Comparison of ENCODE assay signal across 23 cellular contexts in genomic region chr13:63367522-63368198, GRCh38.
"Had no signal": no experiment of that assay in that cellular context is flagged by ENCODE, and none has a peak within 500 bp of the region (broad histone marks: within the 10 kb centered on the region; RNA-seq: fewer than 3 reads in every experiment).

No MANE protein-coding gene starts in this region.

- H3K27ac Mint-ChIP-seq: activated CD4-positive, alpha-beta memory T cell treated with anti-CD3 and anti-CD28 coated beads, Interleukin-2, amount 10 ng/mL, durations not matched to agents 7 days and 5 days; activated naive CD4-positive, alpha-beta T cell treated with anti-CD3 and anti-CD28 coated beads, Interleukin-2, amount 10 ng/mL, durations not matched to agents 7 days and 5 days; activated T-cell treated with anti-CD3 and anti-CD28 coated beads, Interleukin-2, amount 50 U/mL, for 72 hours; natural killer cell had no signal

- FAIRE-seq: frontal cortex, pancreas, urothelium cell line had no signal

- H3K36me3 Mint-ChIP-seq: activated naive CD4-positive, alpha-beta T cell treated with anti-CD3 and anti-CD28 coated beads, Interleukin-2, amount 10 ng/mL, durations not matched to agents 7 days and 5 days; natural killer cell had no signal

- H3K4me3 Mint-ChIP-seq: activated CD4-positive, alpha-beta memory T cell treated with anti-CD3 and anti-CD28 coated beads, Interleukin-2, amount 10 ng/mL, durations not matched to agents 7 days and 5 days; activated naive CD4-positive, alpha-beta T cell treated with anti-CD3 and anti-CD28 coated beads, Interleukin-2, amount 10 ng/mL, durations not matched to agents 7 days and 5 days; activated T-cell treated with anti-CD3 and anti-CD28 coated beads, Interleukin-2, amount 50 U/mL, for 72 hours; natural killer cell had no signal

- H3K4me3 ChIP-seq: coronary artery, pancreas, psoas muscle, right atrium auricular region, spleen, tibial artery had no signal

- H3K4me1 Mint-ChIP-seq: activated CD4-positive, alpha-beta memory T cell treated with anti-CD3 and anti-CD28 coated beads, Interleukin-2, amount 10 ng/mL, durations not matched to agents 7 days and 5 days; activated naive CD4-positive, alpha-beta T cell treated with anti-CD3 and anti-CD28 coated beads, Interleukin-2, amount 10 ng/mL, durations not matched to agents 7 days and 5 days; natural killer cell had no signal

- ATAC-seq: activated T-cell treated with anti-CD3 and anti-CD28 coated beads, Interleukin-2, amount 50 U/mL, for 72 hours; left ventricle myocardium superior; natural killer cell; pancreas; stimulated activated naive CD8-positive, alpha-beta T cell treated with anti-CD3 and anti-CD28 coated beads, Interleukin-15, Interleukin-2, amounts not matched to agents 100 U/mL and 50 U/mL, for 24 hours had no signal

- DNase-seq: activated CD4-positive, alpha-beta memory T cell treated with anti-CD3 and anti-CD28 coated beads, Interleukin-2, amount 10 ng/mL, durations not matched to agents 7 days and 5 days; activated CD4-positive, alpha-beta T cell treated with anti-CD3 and anti-CD28 coated beads for 48 hours; activated effector memory CD4-positive, alpha-beta T cell treated with Interleukin-2 at 50 U/mL for 16 hours; activated naive CD4-positive, alpha-beta T cell treated with anti-CD3 and anti-CD28 coated beads, Interleukin-2, amount 10 ng/mL, durations not matched to agents 7 days and 5 days; activated T-cell treated with anti-CD3 and anti-CD28 coated beads, Interleukin-2, amount 50 U/mL, for 72 hours; amygdala; cerebellar nuclear complex; hippocampal formation; left ventricle myocardium superior; mammary epithelial cell; midbrain; natural killer cell; spleen; stimulated activated CD4-positive, alpha-beta T cell treated with anti-CD3 and anti-CD28 coated beads, Interleukin-4, amount 100 ng/mL, for 24 hours; stimulated activated naive CD8-positive, alpha-beta T cell treated with anti-CD3 and anti-CD28 coated beads, Interleukin-15, Interleukin-2, amounts not matched to agents 100 U/mL and 50 U/mL, for 24 hours; T-helper 9 cell; tibial artery had no signal

- H3K27me3 Mint-ChIP-seq: activated CD4-positive, alpha-beta memory T cell treated with anti-CD3 and anti-CD28 coated beads, Interleukin-2, amount 10 ng/mL, durations not matched to agents 7 days and 5 days; activated naive CD4-positive, alpha-beta T cell treated with anti-CD3 and anti-CD28 coated beads, Interleukin-2, amount 10 ng/mL, durations not matched to agents 7 days and 5 days had no signal

- H3K9me3 Mint-ChIP-seq: activated CD4-positive, alpha-beta memory T cell treated with anti-CD3 and anti-CD28 coated beads, Interleukin-2, amount 10 ng/mL, durations not matched to agents 7 days and 5 days had no signal
